Comparison of ENCODE assay signal across 8 cellular contexts in genomic region chr3:69306239-69307185, GRCh38.
DNase-seq lines count a peak whose midpoint lies in the region; ATAC-seq, FAIRE-seq and TF ChIP-seq lines count a peak whose summit lies in the region.

No MANE protein-coding gene starts in this region.

- no peak overlapping the region for H3K9ac ChIP-seq in SK-N-SH

- TF ChIP-seq POLR2A in upper lobe of left lung (IDR thresholded peaks at IDR 0.05), result no peak

- no peak for TF ChIP-seq EP300 in SK-N-SH (IDR thresholded peaks at IDR 0.05; ENCODE audit: borderline replicate concordance in 1 of 2, low read depth in 1 of 2, low read length in 1 of 2)
- TF ChIP-seq EP300 in upper lobe of left lung (IDR thresholded peaks at IDR 0.05), result peak in 2 of 4 donors; percentile 23 to 46

- H3K9me3 ChIP-seq in SK-N-SH (no peaks in the 10 kb centered on the region), upper lobe of left lung (no peaks in the 10 kb centered on the region)

- ATAC-seq in GM21717 (IDR thresholded peaks at IDR 0.05; ENCODE audit: unreplicated experiment) (peak; percentile 96), upper lobe of left lung (ENCODE audit: low FRiP score in 2 of 2) (peak; percentile 96 to 98)

- TF ChIP-seq RAD21 in SK-N-SH (IDR thresholded peaks at IDR 0.05; ENCODE audit: low read length), result peak; percentile 98

- H3K4me1 Mint-ChIP-seq in activated naive CD4-positive, alpha-beta T cell treated with anti-CD3 and anti-CD28 coated beads, Interleukin-2, amount 50 U/mL, for 24 hours, result peaks cover 21% of the 10 kb centered on the region

- peak; percentile 64 for DNase-seq in Jurkat, Clone E6-1 (ENCODE audit: low read depth, low spot score)
- peak; percentile 63 for DNase-seq in SK-N-SH
- DNase-seq in glomerular visceral epithelial cell (ENCODE audit: extremely low spot score), result peak; percentile 64
- DNase-seq in posterior cingulate gyrus, result peak; percentile 39 to 95 (median 70)
- peak in 1 of 2 donors; percentile 81 for DNase-seq in upper lobe of left lung

- H3K27ac ChIP-seq in SK-N-SH (ENCODE audit: low read depth in 2 of 2, low read length in 1 of 2) (no peak overlapping the region), upper lobe of left lung (peak overlapping the region; percentile 43 to 65 (median 56))

- peak overlapping the region; percentile 34; the same call in 1 of the 2 replicates for H2AFZ ChIP-seq in SK-N-SH (ENCODE audit: low read depth)

- no peaks in the 10 kb centered on the region for H3K9me3 Mint-ChIP-seq in activated naive CD4-positive, alpha-beta T cell treated with anti-CD3 and anti-CD28 coated beads, Interleukin-2, amount 50 U/mL, for 24 hours

- peak overlapping the region; percentile 74 for H3K27ac Mint-ChIP-seq in activated naive CD4-positive, alpha-beta T cell treated with anti-CD3 and anti-CD28 coated beads, Interleukin-2, amount 50 U/mL, for 24 hours

- no peaks in the 10 kb centered on the region for H3K27me3 ChIP-seq in SK-N-SH (ENCODE audit: insufficient read depth)
- no peaks in the 10 kb centered on the region for H3K27me3 ChIP-seq in upper lobe of left lung

- intact Hi-C loops in posterior cingulate gyrus (cut with DNase I), result loop anchor here (2.0 to 10.0 kb wide), 3 partner anchors 116 to 368 kb away; no protein-coding TSS in a partner anchor

- peak; percentile 97 for FAIRE-seq in G401.6 (lab: Jason Lieb, UNC)

- H3K4me3 ChIP-seq in Jurkat, Clone E6-1 (ENCODE audit: low read length), result no peak overlapping the region
- H3K4me3 ChIP-seq in SK-N-SH (ENCODE audit: low read depth in 2 of 2, low read length in 1 of 2), result peak overlapping the region in 1 of 2 experiments; percentile 28; a peak in 1 of 4 replicates
- H3K4me3 ChIP-seq in upper lobe of left lung, result no peak overlapping the region

- CTCF ChIA-PET in SK-N-SH (lab: Yijun Ruan, JAX), result interaction anchor here (0.5 to 9.6 kb wide), 77 partner anchors 9 to 640 kb away, joined by 3 to 315 read pairs (median 4); partner anchors contain the start of gene LMOD3

- peak; percentile 93 for TF ChIP-seq CTCF in SK-N-SH (IDR thresholded peaks at IDR 0.05)
- peak; percentile 84 to 92 (median 87) for TF ChIP-seq CTCF in upper lobe of left lung (IDR thresholded peaks at IDR 0.05)

- no peaks in the 10 kb centered on the region for H3K79me2 ChIP-seq in SK-N-SH (ENCODE audit: insufficient read depth)

- no peaks in the 10 kb centered on the region for H3K9me2 ChIP-seq in SK-N-SH

- H3K36me3 Mint-ChIP-seq in activated naive CD4-positive, alpha-beta T cell treated with anti-CD3 and anti-CD28 coated beads, Interleukin-2, amount 50 U/mL, for 24 hours, result no peaks in the 10 kb centered on the region

- peaks cover 8% of the 10 kb centered on the region for H3F3A ChIP-seq in SK-N-SH (replicated peaks; ENCODE audit: insufficient read depth)

- no peaks in the 10 kb centered on the region for H3K4me1 ChIP-seq in SK-N-SH (ENCODE audit: control insufficient read depth in 1 of 2, insufficient read depth in 2 of 2, low read depth in 1 of 2, low read length in 1 of 2)
- peaks cover 8 to 13% (median 9%) of the 10 kb centered on the region in 4 donors for H3K4me1 ChIP-seq in upper lobe of left lung

- H3K4me2 ChIP-seq in SK-N-SH, result peak overlapping the region; percentile 22; the same call in 1 of the 2 replicates

- WGBS in SK-N-SH (ENCODE audit: low lambda C conversion rate), result 47% methylated on average over 17 of the region's 17 CpGs
- 32 to 36% methylated on average over 16 to 17 of the region's 17 CpGs for WGBS in upper lobe of left lung, 2 donors

- H3K4me3 Mint-ChIP-seq in activated naive CD4-positive, alpha-beta T cell treated with anti-CD3 and anti-CD28 coated beads, Interleukin-2, amount 50 U/mL, for 24 hours, result peak overlapping the region; percentile 63

- no peaks in the 10 kb centered on the region for H3K27me3 Mint-ChIP-seq in activated naive CD4-positive, alpha-beta T cell treated with anti-CD3 and anti-CD28 coated beads, Interleukin-2, amount 50 U/mL, for 24 hours

- H3K36me3 ChIP-seq in SK-N-SH (replicated peaks in 1 of 2; ENCODE audit: control insufficient read depth in 1 of 2, insufficient read depth in 2 of 2, low read length in 1 of 2), result no peaks in the 10 kb centered on the region
- H3K36me3 ChIP-seq in upper lobe of left lung, result peaks cover 0 to 39% (median 3%) of the 10 kb centered on the region in 4 donors

- POLR2A ChIA-PET in SK-N-SH (lab: Yijun Ruan, JAX), result interaction anchor here (1.3 kb wide), 1 partner anchor 145 kb away, joined by 4 read pairs; no protein-coding TSS in a partner anchor

- H4K20me1 ChIP-seq in SK-N-SH (ENCODE audit: insufficient read depth), result no peaks in the 10 kb centered on the region

TF ChIP-seq in SK-N-SH, 30 proteins besides CTCF, POLR2A, EP300 and RAD21:
- TF ChIP-seq RCOR1 (IDR thresholded peaks at IDR 0.05; ENCODE audit: low read length) (peak; percentile 37), SMC3 (IDR thresholded peaks at IDR 0.05; ENCODE audit: low read depth, low read length) (peak; percentile 99), MEF2A (IDR thresholded peaks at IDR 0.05; ENCODE audit: borderline replicate concordance, low read depth) (no peak), NRF1 (IDR thresholded peaks at IDR 0.05; ENCODE audit: low read depth, low read length) (peak; percentile 48)
TF ChIP-seq in SK-N-SH: peak in this region for 3.

Comparison
In these comparisons a context has a peak if more than half of its experiments do, and no peak if none do; other contexts are left out.
1. H3K27ac ChIP-seq: peak in upper lobe of left lung (4 of 4); none in SK-N-SH (0 of 2).